ENCODE assay signal across 20 cellular contexts in the genomic region with DNA sequence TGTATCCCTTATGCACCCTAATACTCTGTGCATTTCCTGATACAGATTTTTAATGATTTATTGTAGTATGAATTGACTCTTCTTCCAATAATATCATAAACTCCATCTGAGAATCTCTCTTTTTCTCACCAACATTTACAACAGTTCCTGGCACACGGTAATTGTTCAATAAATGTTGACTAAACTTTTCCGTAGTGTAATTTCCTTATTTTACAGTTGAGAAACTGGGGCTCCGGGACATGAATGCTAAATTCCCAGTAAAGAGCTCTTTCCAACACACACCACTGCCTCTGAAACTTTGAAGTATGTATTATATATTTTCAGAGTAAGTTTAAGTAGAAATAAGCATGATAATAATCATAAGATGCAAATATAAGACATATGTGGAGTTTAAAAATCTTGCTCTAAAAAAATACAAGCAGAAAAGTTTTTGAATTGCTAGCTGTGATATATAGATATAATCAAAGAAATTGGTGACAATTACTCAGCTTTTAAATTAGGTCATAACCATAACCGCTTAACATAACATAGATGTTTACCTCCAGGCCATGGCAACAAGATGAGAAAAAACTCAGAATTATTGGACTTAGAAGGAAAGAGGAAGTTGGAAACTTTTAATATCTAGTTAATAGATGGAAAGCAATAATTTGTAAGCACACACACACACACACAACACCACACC. TPM values are rescaled to one million over a fixed set of nuclear protein-coding genes. Genes with fewer than 3 reads are reported as not detected.
DNase-seq lines count a peak whose midpoint lies in the region; ATAC-seq, FAIRE-seq and TF ChIP-seq lines count a peak whose summit lies in the region.
"Had no signal": no experiment of that assay in that cellular context is flagged by ENCODE, and none has a peak within 500 bp of the region (broad histone marks: within the 10 kb centered on the region; RNA-seq: fewer than 3 reads in every experiment).

No MANE protein-coding gene starts in this region.

- H3K9me3 Mint-ChIP-seq in CD14-positive monocyte: peaks cover 0 to 7% (median 2%) of the 10 kb centered on the region in 7 donors
- peaks cover 0 to 4% (median 2%) of the 10 kb centered on the region in 7 donors for H3K9me3 Mint-ChIP-seq in CD4-positive, CD25-positive, alpha-beta regulatory T cell
- H3K9me3 Mint-ChIP-seq: CD8-positive, alpha-beta T cell had no signal

- POLR2A ChIA-PET in RWPE1 (lab: Yijun Ruan, JAX; ENCODE audit: low non-redundant PET): no interaction called here

- H3K9me3 ChIP-seq in CD4-positive, CD25-positive, alpha-beta regulatory T cell (ENCODE audit: control insufficient read depth in 2 of 2, low read length in 2 of 2): no peaks in the 10 kb centered on the region
- no peaks in the 10 kb centered on the region for H3K9me3 ChIP-seq in keratinocyte (ENCODE audit: control insufficient read depth, low read depth, low read length)
- H3K9me3 ChIP-seq: prostate gland, stomach, tibial artery had no signal

- H3K9ac ChIP-seq in keratinocyte (ENCODE audit: control insufficient read depth, extremely low read depth, insufficient read depth, low read length): peak overlapping the region; percentile 34
- no peak overlapping the region for H3K9ac ChIP-seq in mesendoderm (ENCODE audit: low read length)

- H4K8ac ChIP-seq in mesendoderm (ENCODE audit: low read depth, low read length): no peak overlapping the region

- peaks cover 3% of the 10 kb centered on the region for H3K4me1 ChIP-seq in CD4-positive, CD25-positive, alpha-beta regulatory T cell (ENCODE audit: control insufficient read depth, insufficient read depth, low read length, poor library complexity, severe bottlenecking)
- peaks cover 35% of the 10 kb centered on the region for H3K4me1 ChIP-seq in keratinocyte (ENCODE audit: control insufficient read depth, extremely low read depth, insufficient read depth, low read length)
- H3K4me1 ChIP-seq in mesendoderm (ENCODE audit: control insufficient read depth, low read depth, low read length): no peaks in the 10 kb centered on the region
- H3K4me1 ChIP-seq: prostate gland had no signal

- no peaks in the 10 kb centered on the region for H3K79me1 ChIP-seq in mesendoderm (ENCODE audit: low read length)

- no peaks in the 10 kb centered on the region for H3K27me3 ChIP-seq in CD4-positive, CD25-positive, alpha-beta regulatory T cell (ENCODE audit: control insufficient read depth, insufficient read depth, low read length)
- H3K27me3 ChIP-seq in keratinocyte (ENCODE audit: control insufficient read depth, extremely low read depth, insufficient read depth, low read length): no peaks in the 10 kb centered on the region
- no peaks in the 10 kb centered on the region for H3K27me3 ChIP-seq in mesendoderm (ENCODE audit: insufficient read depth, low read length, poor library complexity)
- H3K27me3 ChIP-seq: stomach, tibial artery had no signal

- no peaks in the 10 kb centered on the region for H3K79me2 ChIP-seq in keratinocyte (ENCODE audit: control insufficient read depth, insufficient read depth, low read length)
- no peaks in the 10 kb centered on the region for H3K79me2 ChIP-seq in mesendoderm (ENCODE audit: control insufficient read depth, insufficient read depth, low read length)

- no peak overlapping the region for H4K5ac ChIP-seq in mesendoderm (ENCODE audit: low read length)

- H3K4ac ChIP-seq in mesendoderm (ENCODE audit: low read depth, low read length): no peak overlapping the region

- H3K4me3 Mint-ChIP-seq in CD14-positive monocyte: no peak overlapping the region
- H3K4me3 Mint-ChIP-seq in CD4-positive, CD25-positive, alpha-beta regulatory T cell: no peak overlapping the region
- H3K4me3 Mint-ChIP-seq: activated CD4-positive, alpha-beta memory T cell treated with anti-CD3 and anti-CD28 coated beads, Interleukin-2, amount 10 ng/mL, durations not matched to agents 7 days and 5 days; CD8-positive, alpha-beta T cell had no signal

- H3K36me3 ChIP-seq in CD4-positive, CD25-positive, alpha-beta regulatory T cell (ENCODE audit: control insufficient read depth, insufficient read depth, low read length): no peaks in the 10 kb centered on the region
- no peaks in the 10 kb centered on the region for H3K36me3 ChIP-seq in keratinocyte (ENCODE audit: control insufficient read depth in 2 of 2, extremely low read depth in 1 of 2, insufficient read depth in 2 of 2, low read length in 2 of 2)
- no peaks in the 10 kb centered on the region for H3K36me3 ChIP-seq in mesendoderm (ENCODE audit: control insufficient read depth, insufficient read depth, low read length)
- H3K36me3 ChIP-seq: prostate gland, stomach, tibial artery had no signal

- no CpG with 5 or more reads among the region's 4 CpGs for WGBS in mesendoderm (ENCODE audit: extremely low coverage, insufficient coverage, low lambda C conversion rate)

- TF ChIP-seq CTCF in CD14-positive monocyte (IDR thresholded peaks at IDR 0.05): no peak
- TF ChIP-seq CTCF in RWPE1 (conservative IDR thresholded peaks at IDR 0.05; ENCODE audit: low read depth): no peak
- no peak for TF ChIP-seq CTCF in keratinocyte (optimal IDR thresholded peaks at IDR 0.05 in 1 of 3, IDR thresholded peaks at IDR 0.05 in 1 of 3, conservative IDR thresholded peaks at IDR 0.05 in 1 of 3; ENCODE audit: extremely low read depth in 1 of 3, insufficient read depth in 2 of 3, low read length in 3 of 3)

- H2BK120ac ChIP-seq in mesendoderm (ENCODE audit: low read depth, low read length): no peak overlapping the region

- peak; percentile 34 to 57 for ATAC-seq in CD4-positive, CD25-positive, alpha-beta regulatory T cell (ENCODE audit: low read depth in 2 of 2)
- ATAC-seq: CD8-positive, alpha-beta T cell had no signal

- no peak overlapping the region for H3K18ac ChIP-seq in mesendoderm (ENCODE audit: low read length)

- CTCF ChIA-PET in RWPE1 (lab: Yijun Ruan, JAX): interaction anchor here (0.7 to 0.8 kb wide), 2 partner anchors 94 to 164 kb away, joined by 3 read pairs; no protein-coding TSS in a partner anchor

- H3K4me3 ChIP-seq in CD4-positive, CD25-positive, alpha-beta regulatory T cell (ENCODE audit: low read depth, low read length): no peak overlapping the region
- H3K4me3 ChIP-seq in keratinocyte (ENCODE audit: control insufficient read depth in 2 of 3, extremely low read depth in 1 of 3, insufficient read depth in 2 of 3, low read depth in 1 of 3, low read length in 3 of 3) (no peak overlapping the region), mesendoderm (ENCODE audit: low read length) (no peak overlapping the region)
- H3K4me3 ChIP-seq: lung, prostate gland, stomach, tibial artery had no signal

- H3K27ac ChIP-seq in CD4-positive, CD25-positive, alpha-beta regulatory T cell (ENCODE audit: insufficient read depth, low read length, poor library complexity, severe bottlenecking): no peak overlapping the region
- no peak overlapping the region for H3K27ac ChIP-seq in RWPE1
- H3K27ac ChIP-seq in keratinocyte (ENCODE audit: control insufficient read depth, insufficient read depth, low read length): peak overlapping the region; percentile 63
- no peak overlapping the region for H3K27ac ChIP-seq in mesendoderm (ENCODE audit: low read depth, low read length)
- H3K27ac ChIP-seq: prostate gland, stomach, tibial artery had no signal

- no peak overlapping the region for H3K56ac ChIP-seq in mesendoderm (ENCODE audit: low read length)

- DNase-seq in CD14-positive monocyte (ENCODE audit: low spot score): no peak
- no peak for DNase-seq in CD4-positive, CD25-positive, alpha-beta regulatory T cell
- peak; percentile 31 for DNase-seq in RWPE1 (ENCODE audit: low spot score)
- DNase-seq in keratinocyte (ENCODE audit: low read depth, low spot score): no peak
- no peak for DNase-seq in KG1 (lab: John Stamatoyannopoulos, UW)
- DNase-seq in mesendoderm: no peak
- no peak for DNase-seq in ecto neural progenitor cell (ENCODE audit: low spot score)
- DNase-seq: activated CD4-positive, alpha-beta memory T cell treated with anti-CD3 and anti-CD28 coated beads, Interleukin-2, amount 10 ng/mL, durations not matched to agents 7 days and 5 days; CD8-positive, alpha-beta T cell; DMS79; H7; islet precursor cell; NCI-H1105; NCI-H2029; stimulated activated CD4-positive, alpha-beta T cell treated with anti-CD3 and anti-CD28 coated beads, Interleukin-15, amount 100 ng/mL, for 24 hours; stomach; T1000; tibial artery had no signal

- no peak overlapping the region for H2BK5ac ChIP-seq in mesendoderm (ENCODE audit: low read length)

- FAIRE-seq in keratinocyte (lab: Jason Lieb, UNC): no peak

- no peaks in the 10 kb centered on the region for H4K20me1 ChIP-seq in keratinocyte (ENCODE audit: control insufficient read depth, extremely low read depth, insufficient read depth, low read length)

- H3K23ac ChIP-seq in mesendoderm (ENCODE audit: low read length): no peak overlapping the region

- H3K4me2 ChIP-seq in keratinocyte (ENCODE audit: control insufficient read depth, extremely low read depth, insufficient read depth, low read depth, low read length) (peak overlapping the region; percentile 31), mesendoderm (ENCODE audit: low read length) (no peak overlapping the region)

- peak overlapping the region; percentile 37 to 89 (median 65) for H3K27ac Mint-ChIP-seq in CD14-positive monocyte
- peak overlapping the region in 1 of 3 donors; percentile 58 for H3K27ac Mint-ChIP-seq in CD4-positive, CD25-positive, alpha-beta regulatory T cell
- H3K27ac Mint-ChIP-seq: activated CD4-positive, alpha-beta memory T cell treated with anti-CD3 and anti-CD28 coated beads, Interleukin-2, amount 10 ng/mL, durations not matched to agents 7 days and 5 days; CD8-positive, alpha-beta T cell had no signal

- no peak overlapping the region for H2AFZ ChIP-seq in keratinocyte (ENCODE audit: control insufficient read depth, low read length)

- H3K27me3 Mint-ChIP-seq in CD14-positive monocyte (ENCODE audit: low read depth in 3 of 3): peaks cover 0 to 4% (median 1%) of the 10 kb centered on the region in 3 donors
- H3K27me3 Mint-ChIP-seq in CD4-positive, CD25-positive, alpha-beta regulatory T cell: peaks cover 7% of the 10 kb centered on the region
- H3K27me3 Mint-ChIP-seq: activated CD4-positive, alpha-beta memory T cell treated with anti-CD3 and anti-CD28 coated beads, Interleukin-2, amount 10 ng/mL, durations not matched to agents 7 days and 5 days had no signal

- intact Hi-C loops in CD14-positive monocyte (cut with micrococcal nuclease): no loop called here

- no peaks in the 10 kb centered on the region for H3K9me1 ChIP-seq in keratinocyte (ENCODE audit: control insufficient read depth, extremely low read depth, insufficient read depth, low read length)

- H3K4me1 Mint-ChIP-seq in CD14-positive monocyte: peaks cover 28% of the 10 kb centered on the region
- peaks cover 0 to 11% (median 11%) of the 10 kb centered on the region in 4 donors for H3K4me1 Mint-ChIP-seq in CD4-positive, CD25-positive, alpha-beta regulatory T cell

- H2BK15ac ChIP-seq in mesendoderm (replicated peaks; ENCODE audit: low read depth): no peak overlapping the region

- H2AK5ac ChIP-seq in mesendoderm (ENCODE audit: low read length): no peak overlapping the region

- dilution Hi-C loops in keratinocyte (cut with MboI; ENCODE audit: extremely low pct_ligation_motif_present, low sequenced_read_pairs): no loop called here

- no peaks in the 10 kb centered on the region for H3K36me3 Mint-ChIP-seq in CD14-positive monocyte
- no peaks in the 10 kb centered on the region for H3K36me3 Mint-ChIP-seq in CD4-positive, CD25-positive, alpha-beta regulatory T cell
- H3K36me3 Mint-ChIP-seq: CD8-positive, alpha-beta T cell had no signal

RNA-seq across cellular contexts. Expression of a gene that starts 28.2 kb away (rescaled TPM):
- polyA plus RNA-seq in CD14-positive monocyte: 10 to 100 TPM; 59.2 to 69.6 TPM
- total RNA-seq in CD4-positive, CD25-positive, alpha-beta regulatory T cell: 117 TPM
- 10 to 100 TPM; 66.4 to 98.4 (median 69.1) TPM for polyA plus RNA-seq in CD4-positive, CD25-positive, alpha-beta regulatory T cell
- 41.3 to 109 TPM (median 89.1 TPM) in 3 replicates for polyA plus RNA-seq in keratinocyte
- polyA plus RNA-seq in keratinocyte (2011; ENCODE audit: low read depth): 36.7 TPM
- 22.9 and 39.5 TPM in 2 replicates for polyA plus RNA-seq in keratinocyte (2011; cell fraction: cytosol; rRNA removed)
- polyA plus RNA-seq in keratinocyte (2011; cell fraction: nucleus; rRNA removed): 109 and 142 TPM in 2 replicates
- 23.2 and 154 TPM in 2 replicates for polyA plus RNA-seq in keratinocyte (2012; ENCODE audit: low replicate concordance)
- polyA minus RNA-seq in keratinocyte: 25.4 to 104 TPM (median 30.3 TPM) in 3 replicates
- polyA minus RNA-seq in keratinocyte (2011; cell fraction: cytosol; rRNA and poly(A)+ RNA removed): 18.2 TPM
- 93.2 and 218 TPM in 2 replicates for polyA minus RNA-seq in keratinocyte (2011; cell fraction: nucleus; rRNA and poly(A)+ RNA removed)
- polyA plus RNA-seq in mesendoderm (2013, experiment 1 of 2): 3.7 TPM
- polyA plus RNA-seq in mesendoderm (2013, experiment 2 of 2): 3.3 TPM
